8 cellular contexts compared by ENCODE assay signal in genomic region chr11:4093519-4094347, GRCh38. TPM values are rescaled to one million over a fixed set of nuclear protein-coding genes. Genes with fewer than 3 reads are reported as not detected.
A peak's percentile ranks its signal among the peaks of the same experiment; 100 is the strongest.
DNase-seq lines count a peak whose midpoint lies in the region; ATAC-seq, FAIRE-seq and TF ChIP-seq lines count a peak whose summit lies in the region.

No MANE protein-coding gene starts in this region.

- no peaks in the 10 kb centered on the region for H3K9me3 Mint-ChIP-seq in neural progenitor cell

- H3K9ac ChIP-seq in endothelial cell of umbilical vein (replicated peaks; ENCODE audit: extremely low read depth, insufficient read depth, low read length) = peak overlapping the region; percentile 81
- peak overlapping the region; percentile 87 for H3K9ac ChIP-seq in neural progenitor cell

- TSS peak; percentile 86 for BruUV-seq in endothelial cell of umbilical vein (replicated peaks; lab: Mats Ljungman, UMichigan)

- FAIRE-seq in endothelial cell of umbilical vein (lab: Jason Lieb, UNC) = peak; percentile 54

- dilution Hi-C loops in endothelial cell of umbilical vein (cut with MboI; ENCODE audit: extremely low pct_ligation_motif_present, low sequenced_read_pairs) = no loop called here

- H2AFZ ChIP-seq in endothelial cell of umbilical vein (ENCODE audit: low read depth, low read length) (peak overlapping the region; percentile 56), neural progenitor cell (replicated peaks) (peak overlapping the region; percentile 96)

- H3F3A ChIP-seq in neural progenitor cell (ENCODE audit: low read depth) = peaks cover 14% of the 10 kb centered on the region

- H3K4me3 Mint-ChIP-seq in neural progenitor cell = peak overlapping the region; percentile 97

- intact Hi-C loops in endothelial cell of umbilical vein (cut with micrococcal nuclease) = loop anchor here (1.0 to 2.0 kb wide), 2 partner anchors 41 to 252 kb away; no protein-coding TSS in a partner anchor
- intact Hi-C loops in posterior vena cava (cut with DNase I) = no loop called here

- peak overlapping the region; percentile 42 to 91 (median 87) for H3K4me3 ChIP-seq in endothelial cell of umbilical vein (replicated peaks in 1 of 3; ENCODE audit: insufficient read depth in 1 of 3, low read depth in 1 of 3, low read length in 3 of 3)
- H3K4me3 ChIP-seq in neural progenitor cell = peak overlapping the region; percentile 88

- H3K27me3 ChIP-seq in endothelial cell of umbilical vein (ENCODE audit: control insufficient read depth in 2 of 2, insufficient read depth in 2 of 2, low read length in 2 of 2) = no peaks in the 10 kb centered on the region
- H3K27me3 ChIP-seq in neural progenitor cell = no peaks in the 10 kb centered on the region

- H3K27ac Mint-ChIP-seq in neural progenitor cell = peak overlapping the region; percentile 93

- H3K36me3 ChIP-seq in endothelial cell of umbilical vein (ENCODE audit: control insufficient read depth in 2 of 2, extremely low read depth in 1 of 2, insufficient read depth in 2 of 2, low read length in 2 of 2) (peaks cover 0 to 4% of the 10 kb centered on the region in 2 experiments), neural progenitor cell (no peaks in the 10 kb centered on the region)

- TF ChIP-seq CTCF in endothelial cell of umbilical vein (IDR thresholded peaks at IDR 0.05; ENCODE audit: extremely low read depth in 1 of 2, insufficient read depth in 1 of 2, low read depth in 1 of 2, low read length in 2 of 2) (no peak), neural progenitor cell (IDR thresholded peaks at IDR 0.05) (no peak)

- H3K9me3 ChIP-seq in endothelial cell of umbilical vein (replicated peaks; ENCODE audit: control insufficient read depth, insufficient read depth, low read length) (no peaks in the 10 kb centered on the region), neural progenitor cell (ENCODE audit: low read depth) (no peaks in the 10 kb centered on the region)

- H3K4me1 ChIP-seq in endothelial cell of umbilical vein (ENCODE audit: control insufficient read depth, extremely low read depth, insufficient read depth, low read length) = peaks cover 11% of the 10 kb centered on the region
- H3K4me1 ChIP-seq in neural progenitor cell = peaks cover 24% of the 10 kb centered on the region

- H3K79me2 ChIP-seq in endothelial cell of umbilical vein (ENCODE audit: control insufficient read depth, insufficient read depth, low read length) (peaks cover 32% of the 10 kb centered on the region), neural progenitor cell (ENCODE audit: low read depth) (peaks cover 38% of the 10 kb centered on the region)

- H3K9me1 ChIP-seq in endothelial cell of umbilical vein (replicated peaks; ENCODE audit: control insufficient read depth, extremely low read depth, insufficient read depth, low read length) = no peaks in the 10 kb centered on the region

- H3K4me1 Mint-ChIP-seq in neural progenitor cell = peaks cover 31% of the 10 kb centered on the region

- DNase-seq in DMS 273 (lab: John Stamatoyannopoulos, UW; ENCODE audit: unreplicated experiment) = peak; percentile 56
- DNase-seq in DMS 273 treated with DMSO at 0.1 percent for 48 hours (lab: John Stamatoyannopoulos, UW) = no peak
- DNase-seq in RKO (ENCODE audit: low spot score) = peak; percentile 19
- no peak for DNase-seq in endothelial cell of umbilical vein (ENCODE audit: low read depth, low spot score)
- DNase-seq in neural progenitor cell (ENCODE audit: low spot score) = no peak
- DNase-seq in posterior vena cava (ENCODE audit: low spot score) = no peak
- DNase-seq in NCI-H226 = no peak

- CTCF ChIA-PET in endothelial cell of umbilical vein (lab: Charles Lee) = interaction anchor here (2.2 kb wide), 1 partner anchor 239 kb away, joined by 9 read pairs; the partner anchor contains the start of gene STIM1

- H4K20me1 ChIP-seq in endothelial cell of umbilical vein (replicated peaks; ENCODE audit: control insufficient read depth, extremely low read depth, insufficient read depth, low read length) (no peaks in the 10 kb centered on the region), neural progenitor cell (ENCODE audit: low read depth) (peaks cover 9% of the 10 kb centered on the region)

- H3K36me3 Mint-ChIP-seq in neural progenitor cell = peaks cover 6% of the 10 kb centered on the region

- peak overlapping the region; percentile 66 for H3K27ac ChIP-seq in endothelial cell of umbilical vein (ENCODE audit: insufficient read depth, low read depth, low read length)
- peak overlapping the region; percentile 50 for H3K27ac ChIP-seq in neural progenitor cell

- no peak for TF ChIP-seq POLR2A in endothelial cell of umbilical vein (IDR thresholded peaks at IDR 0.05; ENCODE audit: low read depth, low read length)

- H3K27me3 Mint-ChIP-seq in neural progenitor cell (ENCODE audit: insufficient read depth, low read depth) = peaks cover 2% of the 10 kb centered on the region

- no peak for ATAC-seq in HG02642 (IDR thresholded peaks at IDR 0.05; ENCODE audit: poor library complexity, unreplicated experiment)

- H3K4me2 ChIP-seq in endothelial cell of umbilical vein (ENCODE audit: insufficient read depth, low read length) (peak overlapping the region; percentile 56), neural progenitor cell (peak overlapping the region; percentile 92)

- POLR2A ChIA-PET in endothelial cell of umbilical vein (lab: Charles Lee) = no interaction called here

TF ChIP-seq in endothelial cell of umbilical vein, 7 proteins besides CTCF, POLR2A, EP300 and RAD21:
- TF ChIP-seq JUN (IDR thresholded peaks at IDR 0.05; ENCODE audit: borderline replicate concordance, insufficient read depth, insufficient read length, low read depth) (no peak), POLR2AphosphoS5 (IDR thresholded peaks at IDR 0.05; ENCODE audit: insufficient read depth, low read depth, low read length) (no peak), MYC (IDR thresholded peaks at IDR 0.05; ENCODE audit: low read depth, low read length) (no peak), MAX (IDR thresholded peaks at IDR 0.05; ENCODE audit: insufficient read depth, insufficient read length) (no peak), GATA2 (IDR thresholded peaks at IDR 0.05; ENCODE audit: insufficient read depth, insufficient read length, low read depth, low read length) (no peak), EZH2 (IDR thresholded peaks at IDR 0.05; ENCODE audit: borderline replicate concordance, low read depth, low read length, severe bottlenecking) (no peak), FOS (IDR thresholded peaks at IDR 0.05; ENCODE audit: borderline replicate concordance, insufficient read depth, low read length) (no peak)

RNA-seq across cellular contexts. Expression of gene RRM1, which starts 0.9 kb away (rescaled TPM):
- 109 and 112 TPM in 2 replicates for total RNA-seq in endothelial cell of umbilical vein
- polyA plus RNA-seq in endothelial cell of umbilical vein = 42.5 and 55.3 TPM in 2 replicates
- 52.2 and 66.7 TPM in 2 replicates for polyA plus RNA-seq in endothelial cell of umbilical vein (2011; cell fraction: cytosol; rRNA removed)
- polyA plus RNA-seq in endothelial cell of umbilical vein (2011; cell fraction: nucleus; rRNA removed) = 61.5 and 71.2 TPM in 2 replicates
- polyA plus RNA-seq in endothelial cell of umbilical vein (2012) = 71.0 and 126 TPM in 2 replicates
- polyA minus RNA-seq in endothelial cell of umbilical vein = 149 TPM in 2 replicates
- 212 TPM for polyA minus RNA-seq in endothelial cell of umbilical vein (2011; cell fraction: cytosol; rRNA and poly(A)+ RNA removed)
- 66.6 and 98.0 TPM in 2 replicates for polyA minus RNA-seq in endothelial cell of umbilical vein (2011; cell fraction: nucleus; rRNA and poly(A)+ RNA removed)
- total RNA-seq in neural progenitor cell (ENCODE audit: low replicate concordance) = 192 and 264 TPM in 2 replicates
- total RNA-seq in posterior vena cava = 10 to 100 TPM; 25.6 to 35.7 TPM

Comparison
In these comparisons a context has a peak if more than half of its experiments do, and no peak if none do; other contexts are left out.
1. DNase-seq: peak in DMS 273 (single experiment) and RKO (single experiment); none in DMS 273 treated with DMSO at 0.1 percent for 48 hours (single experiment), endothelial cell of umbilical vein (single experiment), neural progenitor cell (single experiment), posterior vena cava (single experiment) and NCI-H226 (single experiment).